ENCODE assay signal across 23 cellular contexts in the genomic region with DNA sequence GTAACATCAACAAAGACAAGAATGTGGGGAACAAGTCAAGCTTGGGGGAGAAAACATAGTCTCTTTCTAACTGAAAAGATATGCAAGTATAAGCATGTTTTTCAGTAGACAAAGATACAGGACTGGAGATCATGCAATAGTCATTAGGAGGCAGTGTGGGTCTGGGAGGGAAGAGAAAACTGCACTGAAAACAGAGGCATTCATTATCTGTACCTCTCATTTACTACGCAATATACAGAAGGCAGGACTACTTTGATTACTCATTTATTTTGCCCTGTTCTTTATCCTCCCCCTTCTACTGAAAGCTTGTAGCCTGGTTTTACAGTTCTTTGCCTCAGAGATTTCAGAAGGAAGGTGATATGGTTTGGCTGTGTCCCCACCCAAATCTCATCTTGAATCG.
A peak's percentile ranks its signal among the peaks of the same experiment; 100 is the strongest.
DNase-seq lines count a peak whose midpoint lies in the region; ATAC-seq and TF ChIP-seq lines count a peak whose summit lies in the region.
"Had no signal": no experiment of that assay in that cellular context is flagged by ENCODE, and none has a peak within 500 bp of the region (broad histone marks: within the 10 kb centered on the region; RNA-seq: fewer than 3 reads in every experiment).

No MANE protein-coding gene starts in this region.

- H3K27ac Mint-ChIP-seq in chondrocyte (ENCODE audit: unreplicated experiment) = no peak overlapping the region
- H3K27ac Mint-ChIP-seq: B cell; CD4-positive, CD25-positive, alpha-beta regulatory T cell had no signal

- DNase-seq in COLO829 (ENCODE audit: low spot score) = peak; percentile 31
- DNase-seq in RWPE2 (ENCODE audit: low spot score) = no peak
- DNase-seq in chondrocyte (ENCODE audit: low spot score) = no peak
- DNase-seq in foreskin melanocyte = peak; percentile 6
- DNase-seq in stimulated activated CD4-positive, alpha-beta T cell treated with anti-CD3 and anti-CD28 coated beads, Interleukin-15, amount 100 ng/mL, for 24 hours = no peak
- DNase-seq in Kasumi-1 (lab: John Stamatoyannopoulos, UW) = no peak
- DNase-seq in NOMO-1 (lab: John Stamatoyannopoulos, UW; ENCODE audit: unreplicated experiment in 2 of 2) = no peak
- DNase-seq: CD4-positive, CD25-positive, alpha-beta regulatory T cell; COR-L47; DMS 273 treated with DMSO at 0.1 percent for 48 hours; DMS79 treated with DMSO at 0.1 percent for 48 hours; H7; NCI-H1105; NCI-H146; NCI-H2029; NCI-H226; NCI-H510A treated with DMSO at 0.1 percent for 48 hours; NCI-H774; NK-92 treated with Interleukin-12 subunit alpha and Interleukin-12 subunit beta, amount 100 ng/mL, for 24 hours; Right ventricle myocardium superior had no signal

- peak overlapping the region; percentile 28 for H3K27ac ChIP-seq in RWPE2 (ENCODE audit: poor library complexity, severe bottlenecking)
- H3K27ac ChIP-seq: A549 had no signal

- no peaks in the 10 kb centered on the region for H3K27me3 ChIP-seq in RWPE2 (ENCODE audit: insufficient read depth, poor library complexity, severe bottlenecking)

- no peaks in the 10 kb centered on the region for H3K27me3 Mint-ChIP-seq in chondrocyte (ENCODE audit: low read depth)
- H3K27me3 Mint-ChIP-seq: B cell; CD4-positive, CD25-positive, alpha-beta regulatory T cell had no signal

- H3K36me3 Mint-ChIP-seq in chondrocyte (ENCODE audit: low read depth) = peaks cover 3% of the 10 kb centered on the region
- H3K36me3 Mint-ChIP-seq: CD4-positive, CD25-positive, alpha-beta regulatory T cell had no signal

- TF ChIP-seq CTCF in RWPE2 (IDR thresholded peaks at IDR 0.05; ENCODE audit: poor library complexity, severe bottlenecking) (peak; percentile 18), chondrocyte (IDR thresholded peaks at IDR 0.05) (peak; percentile 30)

- H3K9me3 ChIP-seq in RWPE2 (ENCODE audit: severe bottlenecking) = peaks cover 4% of the 10 kb centered on the region
- H3K9me3 ChIP-seq: A549 had no signal

- ATAC-seq in RWPE2 (ENCODE audit: low read depth) (peak; percentile 4; the same call in 1 of the 3 replicates), GM18907 (IDR thresholded peaks at IDR 0.05; ENCODE audit: unreplicated experiment) (no peak)
- ATAC-seq: A549 had no signal

- peaks cover 5% of the 10 kb centered on the region for H3K9me3 Mint-ChIP-seq in chondrocyte (ENCODE audit: low read depth)

- H3K4me3 ChIP-seq in RWPE2 (ENCODE audit: severe bottlenecking) = no peak overlapping the region
- H3K4me3 ChIP-seq: A549 had no signal

- no peaks in the 10 kb centered on the region for H3K36me3 ChIP-seq in RWPE2 (ENCODE audit: low read depth)

- no peak overlapping the region for H3K4me3 Mint-ChIP-seq in chondrocyte (ENCODE audit: unreplicated experiment)
- H3K4me3 Mint-ChIP-seq: B cell; CD4-positive, CD25-positive, alpha-beta regulatory T cell had no signal

- peaks cover 27% of the 10 kb centered on the region for H3K4me1 ChIP-seq in RWPE2 (ENCODE audit: insufficient read depth, poor library complexity, severe bottlenecking)

- H3K4me1 Mint-ChIP-seq in chondrocyte (ENCODE audit: low read depth) = peaks cover 11% of the 10 kb centered on the region
- H3K4me1 Mint-ChIP-seq: B cell; CD4-positive, CD25-positive, alpha-beta regulatory T cell had no signal

Comparison
In these comparisons a context has a peak if more than half of its experiments do, and no peak if none do; other contexts are left out.
1. DNase-seq: peak in COLO829 (single experiment) and foreskin melanocyte (single experiment); none in RWPE2 (single experiment), chondrocyte (single experiment), stimulated activated CD4-positive, alpha-beta T cell treated with anti-CD3 and anti-CD28 coated beads, Interleukin-15, amount 100 ng/mL, for 24 hours (single experiment), Kasumi-1 (0 of 2) and NOMO-1 (0 of 2).